ENCODE assay signal across 1 cellular context in genomic region chr18:44771957-44772917, GRCh38.
A peak's percentile ranks its signal among the peaks of the same experiment; 100 is the strongest.
TF ChIP-seq lines count a peak whose summit lies in the region.

No MANE protein-coding gene starts in this region.

TF ChIP-seq in HepG2, 621 proteins besides CTCF, POLR2A, EP300 and RAD21 (continued from another document):
- TF ChIP-seq CREBL2 (CRISPR knock-in tag; IDR thresholded peaks at IDR 0.05; ENCODE audit: borderline replicate concordance) = no peak
- peak; percentile 87 for TF ChIP-seq RARA (CRISPR knock-in tag; IDR thresholded peaks at IDR 0.05)
- TF ChIP-seq SP5 (CRISPR knock-in tag; IDR thresholded peaks at IDR 0.05; ENCODE audit: borderline replicate concordance, low read depth) = peak; percentile 88
- no peak for TF ChIP-seq ZNF407 (CRISPR knock-in tag; IDR thresholded peaks at IDR 0.05; ENCODE audit: not compliant biosample characterization)
- no peak for TF ChIP-seq ZNF83 (CRISPR knock-in tag; IDR thresholded peaks at IDR 0.05; ENCODE audit: borderline replicate concordance)
- TF ChIP-seq SP2 (CRISPR knock-in tag; IDR thresholded peaks at IDR 0.05) = no peak
- TF ChIP-seq ZMYM3 (CRISPR knock-in tag; IDR thresholded peaks at IDR 0.05) = no peak
- TF ChIP-seq PPARG (CRISPR knock-in tag; conservative IDR thresholded peaks at IDR 0.05) = peak; percentile 79
- peak; percentile 80 for TF ChIP-seq ELF3 (CRISPR knock-in tag; IDR thresholded peaks at IDR 0.05)
- TF ChIP-seq SIX1 (CRISPR knock-in tag; IDR thresholded peaks at IDR 0.05; ENCODE audit: borderline replicate concordance) = no peak
- TF ChIP-seq NR2C2 (CRISPR knock-in tag; IDR thresholded peaks at IDR 0.05; ENCODE audit: borderline replicate concordance) = peak; percentile 85
- TF ChIP-seq ZBTB3 (CRISPR knock-in tag; IDR thresholded peaks at IDR 0.05; ENCODE audit: borderline replicate concordance, low read depth) = peak; percentile 90; the same call in 1 of the 2 replicates
